In genomic region chr2:64119369-64119768, GRCh38 we compare ENCODE assay signal across 22 cellular contexts. TPM values are rescaled to one million over a fixed set of nuclear protein-coding genes. Genes with fewer than 3 reads are reported as not detected.
DNase-seq lines count a peak whose midpoint lies in the region; ATAC-seq and TF ChIP-seq lines count a peak whose summit lies in the region.
"Had no signal": no experiment of that assay in that cellular context is flagged by ENCODE, and none has a peak within 500 bp of the region (broad histone marks: within the 10 kb centered on the region; RNA-seq: fewer than 3 reads in every experiment).

No MANE protein-coding gene starts in this region.

- H3K36me3 Mint-ChIP-seq in activated CD8-positive, alpha-beta T cell treated with anti-CD3 and anti-CD28 coated beads for 36 hours (ENCODE audit: low read depth), result peaks cover 7% of the 10 kb centered on the region
- peaks cover 8% of the 10 kb centered on the region for H3K36me3 Mint-ChIP-seq in activated CD8-positive, alpha-beta T cell treated with anti-CD3 and anti-CD28 coated beads, Interleukin-2, amount 10 ng/mL, durations not matched to agents 7 days and 5 days (ENCODE audit: low read depth)
- peaks cover 9% of the 10 kb centered on the region for H3K36me3 Mint-ChIP-seq in WTC11
- H3K36me3 Mint-ChIP-seq in progenitor cell of endocrine pancreas (ENCODE audit: insufficient read depth), result peaks cover 9% of the 10 kb centered on the region
- H3K36me3 Mint-ChIP-seq: natural killer cell had no signal

- H3K9me3 ChIP-seq in iPS-18a (ENCODE audit: control insufficient read depth, low read depth, low read length), result no peaks in the 10 kb centered on the region
- H3K9me3 ChIP-seq: sigmoid colon had no signal

- no peaks in the 10 kb centered on the region for H3K36me3 ChIP-seq in iPS-18a (ENCODE audit: control insufficient read depth, low read depth, low read length)
- H3K36me3 ChIP-seq: brain microvascular endothelial cell, sigmoid colon had no signal

- H3K27me3 Mint-ChIP-seq in activated CD8-positive, alpha-beta T cell treated with anti-CD3 and anti-CD28 coated beads for 36 hours, result no peaks in the 10 kb centered on the region
- no peaks in the 10 kb centered on the region for H3K27me3 Mint-ChIP-seq in activated CD8-positive, alpha-beta T cell treated with anti-CD3 and anti-CD28 coated beads, Interleukin-2, amount 10 ng/mL, durations not matched to agents 7 days and 5 days (ENCODE audit: low read depth)
- H3K27me3 Mint-ChIP-seq in WTC11 (ENCODE audit: low read depth) (no peaks in the 10 kb centered on the region), progenitor cell of endocrine pancreas (no peaks in the 10 kb centered on the region)

- no peak overlapping the region for H3K4me3 Mint-ChIP-seq in activated CD8-positive, alpha-beta T cell treated with anti-CD3 and anti-CD28 coated beads for 36 hours
- H3K4me3 Mint-ChIP-seq in activated CD8-positive, alpha-beta T cell treated with anti-CD3 and anti-CD28 coated beads, Interleukin-2, amount 10 ng/mL, durations not matched to agents 7 days and 5 days, result no peak overlapping the region
- no peak overlapping the region for H3K4me3 Mint-ChIP-seq in WTC11
- H3K4me3 Mint-ChIP-seq in progenitor cell of endocrine pancreas (ENCODE audit: low read depth), result no peak overlapping the region
- H3K4me3 Mint-ChIP-seq: activated T-helper 1 cell treated with anti-CD3 and anti-CD28 coated beads, Interleukin-12 subunit alpha, Interleukin-12 subunit beta, Interleukin-2, Interleukin-4 antibody, amounts not matched to agents 30 ng/mL and 10 ng/mL and 1 ng/mL, durations not matched to agents 14 hours and 24 hours and 36 hours; natural killer cell had no signal

- no peak for TF ChIP-seq CTCF in activated CD8-positive, alpha-beta T cell treated with anti-CD3 and anti-CD28 coated beads for 36 hours (IDR thresholded peaks at IDR 0.05)
- TF ChIP-seq CTCF in WTC11 (IDR thresholded peaks at IDR 0.05) (no peak), progenitor cell of endocrine pancreas (IDR thresholded peaks at IDR 0.05; ENCODE audit: unreplicated experiment) (no peak)

- CTCF ChIA-PET in activated CD8-positive, alpha-beta T cell treated with anti-CD3 and anti-CD28 coated beads for 36 hours (lab: Charles Lee), result interaction anchor here (1.3 to 2.2 kb wide), 2 partner anchors 17 to 70 kb away, joined by 5 to 7 read pairs; no protein-coding TSS in a partner anchor
- CTCF ChIA-PET in activated CD8-positive, alpha-beta T cell treated with anti-CD3 and anti-CD28 coated beads, Interleukin-2, amount 10 ng/mL, durations not matched to agents 7 days and 5 days (lab: Charles Lee), result interaction anchor here (1.7 to 2.0 kb wide), 3 partner anchors 9 to 369 kb away, joined by 4 to 8 read pairs (median 4); no protein-coding TSS in a partner anchor
- CTCF ChIA-PET in WTC11 (lab: Charles Lee), result interaction anchor here (1.1 kb wide), 1 partner anchor 70 kb away, joined by 4 read pairs; no protein-coding TSS in a partner anchor

- no peaks in the 10 kb centered on the region for H3K27me3 ChIP-seq in iPS-18a (ENCODE audit: control insufficient read depth, insufficient read depth, low read length)
- H3K27me3 ChIP-seq: brain microvascular endothelial cell, heart right ventricle, sigmoid colon had no signal

- POLR2A ChIA-PET in activated CD8-positive, alpha-beta T cell treated with anti-CD3 and anti-CD28 coated beads for 36 hours (lab: Charles Lee), result no interaction called here
- POLR2A ChIA-PET in activated CD8-positive, alpha-beta T cell treated with anti-CD3 and anti-CD28 coated beads, Interleukin-2, amount 10 ng/mL, durations not matched to agents 7 days and 5 days (lab: Charles Lee), result no interaction called here
- POLR2A ChIA-PET in WTC11 (lab: Charles Lee), result no interaction called here

- peak overlapping the region; percentile 17 for H3K27ac ChIP-seq in iPS-18a (ENCODE audit: low read length)
- H3K27ac ChIP-seq: brain microvascular endothelial cell, heart right ventricle, parathyroid adenoma had no signal

- peak; percentile 20 for ATAC-seq in activated CD8-positive, alpha-beta T cell treated with anti-CD3 and anti-CD28 coated beads for 36 hours
- no peak for ATAC-seq in activated CD8-positive, alpha-beta T cell treated with anti-CD3 and anti-CD28 coated beads, Interleukin-2, amount 10 ng/mL, durations not matched to agents 7 days and 5 days
- ATAC-seq in WTC11, result no peak
- ATAC-seq in HG03469 (IDR thresholded peaks at IDR 0.05; ENCODE audit: unreplicated experiment), result no peak
- ATAC-seq: activated CD4-positive, CD25-positive, alpha-beta regulatory T cell treated with anti-CD3 and anti-CD28 coated beads, Interleukin-2, amount 50 U/mL, for 24 hours; heart right ventricle; natural killer cell had no signal

- intact Hi-C loops in activated CD8-positive, alpha-beta T cell treated with anti-CD3 and anti-CD28 coated beads for 36 hours (cut with micrococcal nuclease), result no loop called here

- H3K9ac ChIP-seq in iPS-18a (ENCODE audit: low read length), result no peak overlapping the region
- H3K9ac ChIP-seq: parathyroid adenoma had no signal

- H3K27ac Mint-ChIP-seq in activated CD8-positive, alpha-beta T cell treated with anti-CD3 and anti-CD28 coated beads for 36 hours, result peak overlapping the region; percentile 52
- no peak overlapping the region for H3K27ac Mint-ChIP-seq in activated CD8-positive, alpha-beta T cell treated with anti-CD3 and anti-CD28 coated beads, Interleukin-2, amount 10 ng/mL, durations not matched to agents 7 days and 5 days
- H3K27ac Mint-ChIP-seq in WTC11 (peak overlapping the region; percentile 79), progenitor cell of endocrine pancreas (peak overlapping the region; percentile 50)
- H3K27ac Mint-ChIP-seq: activated T-helper 1 cell treated with anti-CD3 and anti-CD28 coated beads, Interleukin-12 subunit alpha, Interleukin-12 subunit beta, Interleukin-2, Interleukin-4 antibody, amounts not matched to agents 30 ng/mL and 10 ng/mL and 1 ng/mL, durations not matched to agents 14 hours and 24 hours and 36 hours; natural killer cell had no signal

- H3K4me1 Mint-ChIP-seq in activated CD8-positive, alpha-beta T cell treated with anti-CD3 and anti-CD28 coated beads for 36 hours (ENCODE audit: low read depth), result peaks cover 63% of the 10 kb centered on the region
- H3K4me1 Mint-ChIP-seq in activated CD8-positive, alpha-beta T cell treated with anti-CD3 and anti-CD28 coated beads, Interleukin-2, amount 10 ng/mL, durations not matched to agents 7 days and 5 days (ENCODE audit: low read depth), result peaks cover 19% of the 10 kb centered on the region
- H3K4me1 Mint-ChIP-seq in WTC11 (peaks cover 54% of the 10 kb centered on the region), progenitor cell of endocrine pancreas (ENCODE audit: low read depth) (peaks cover 40% of the 10 kb centered on the region)

- no peak for DNase-seq in activated CD8-positive, alpha-beta T cell treated with anti-CD3 and anti-CD28 coated beads for 36 hours
- no peak for DNase-seq in activated CD8-positive, alpha-beta T cell treated with anti-CD3 and anti-CD28 coated beads, Interleukin-2, amount 10 ng/mL, durations not matched to agents 7 days and 5 days
- DNase-seq in WTC11 (ENCODE audit: low spot score) (no peak), progenitor cell of endocrine pancreas (ENCODE audit: low spot score, unreplicated experiment) (no peak), mesenteric fat pad (ENCODE audit: low spot score) (no peak)
- DNase-seq in activated naive CD4-positive, alpha-beta T cell (lab: John Stamatoyannopoulos, UW), result no peak
- DNase-seq: brain microvascular endothelial cell, C1 segment of cervical spinal cord, cortex of kidney, DMS 273 treated with DMSO at 0.1 percent for 48 hours, H7, heart right ventricle, natural killer cell, NCI-H1105 treated with DMSO at 0.1 percent for 48 hours, NCI-H510A treated with DMSO at 0.1 percent for 48 hours, sigmoid colon, T-helper 9 cell had no signal

- peaks cover 17% of the 10 kb centered on the region for H3K4me1 ChIP-seq in iPS-18a (ENCODE audit: control insufficient read depth, low read depth, low read length)

- no peak overlapping the region for H3K4me3 ChIP-seq in iPS-18a (ENCODE audit: low read length)
- H3K4me3 ChIP-seq: heart right ventricle, sigmoid colon had no signal

- peaks cover 1% of the 10 kb centered on the region for H3K9me3 Mint-ChIP-seq in activated CD8-positive, alpha-beta T cell treated with anti-CD3 and anti-CD28 coated beads for 36 hours
- no peaks in the 10 kb centered on the region for H3K9me3 Mint-ChIP-seq in activated CD8-positive, alpha-beta T cell treated with anti-CD3 and anti-CD28 coated beads, Interleukin-2, amount 10 ng/mL, durations not matched to agents 7 days and 5 days (ENCODE audit: insufficient read depth)
- peaks cover 8% of the 10 kb centered on the region for H3K9me3 Mint-ChIP-seq in WTC11
- H3K9me3 Mint-ChIP-seq in progenitor cell of endocrine pancreas (ENCODE audit: low read depth), result peaks cover 7% of the 10 kb centered on the region
- H3K9me3 Mint-ChIP-seq: activated T-helper 1 cell treated with anti-CD3 and anti-CD28 coated beads, Interleukin-12 subunit alpha, Interleukin-12 subunit beta, Interleukin-2, Interleukin-4 antibody, amounts not matched to agents 30 ng/mL and 10 ng/mL and 1 ng/mL, durations not matched to agents 14 hours and 24 hours and 36 hours; natural killer cell had no signal

TF ChIP-seq in WTC11, 78 proteins besides CTCF, POLR2A, EP300 and RAD21 (continues in another document):
- TF ChIP-seq PRRX2 (CRISPR knock-in tag; IDR thresholded peaks at IDR 0.05) (no peak), E2F4 (CRISPR knock-in tag; IDR thresholded peaks at IDR 0.05; ENCODE audit: borderline replicate concordance, low read depth) (no peak)

RNA-seq across cellular contexts. Expression of gene PELI1, which starts 24.9 kb away (rescaled TPM):
- total RNA-seq in activated CD8-positive, alpha-beta T cell treated with anti-CD3 and anti-CD28 coated beads for 36 hours, result 10 to 100 TPM; 29.8 to 39.2 TPM
- total RNA-seq in activated CD8-positive, alpha-beta T cell treated with anti-CD3 and anti-CD28 coated beads, Interleukin-2, amount 10 ng/mL, durations not matched to agents 7 days and 5 days, result 10 to 100 TPM; 21.1 to 21.9 TPM
- total RNA-seq in WTC11 (2021), result 43.0 to 53.5 TPM (median 47.3 TPM) in 3 replicates
- 68.4 and 72.4 TPM in 2 replicates for total RNA-seq in progenitor cell of endocrine pancreas
- 47.4 TPM for total RNA-seq in mesenteric fat pad
